In the genomic region with DNA sequence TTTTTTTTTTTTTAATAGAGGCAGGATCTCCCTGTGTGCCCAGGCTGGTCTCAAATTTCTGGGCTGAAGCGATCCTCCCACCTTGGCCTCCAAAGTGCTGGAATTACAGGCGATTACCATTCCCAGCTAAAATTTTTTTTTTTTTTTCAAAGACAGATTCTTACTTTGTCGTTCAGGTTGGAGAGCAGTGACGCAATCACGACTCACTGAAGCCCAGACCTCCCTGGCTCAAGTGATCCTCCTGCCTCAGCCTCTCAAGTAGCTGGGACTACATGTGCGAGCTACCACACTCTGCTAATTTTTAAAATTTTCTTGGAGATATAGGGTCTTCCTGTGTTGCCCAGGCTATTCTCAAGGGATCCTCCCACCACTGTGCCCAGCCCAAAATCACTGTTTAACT, we compare ENCODE assay signal across 1 cellular context.
A peak's percentile ranks its signal among the peaks of the same experiment; 100 is the strongest.
TF ChIP-seq lines count a peak whose summit lies in the region.

No MANE protein-coding gene starts in this region.

TF ChIP-seq in IMR-90, 13 proteins besides CTCF, POLR2A, EP300 and RAD21:
- no peak for TF ChIP-seq MAZ (IDR thresholded peaks at IDR 0.05; ENCODE audit: borderline replicate concordance, low read depth, low read length)
- TF ChIP-seq CEBPB (IDR thresholded peaks at IDR 0.05; ENCODE audit: low read depth, low read length) = peak; percentile 78
